ENCODE assay signal across 22 cellular contexts in genomic region chr5:13498279-13498678, GRCh38.
"Had no signal": no experiment of that assay in that cellular context is flagged by ENCODE, and none has a peak within 500 bp of the region (broad histone marks: within the 10 kb centered on the region; RNA-seq: fewer than 3 reads in every experiment).

No MANE protein-coding gene starts in this region.

- H3K4me2 ChIP-seq: KMS-11 had no signal

- DNase-seq: IMR-90, Kasumi-1, MV-4-11, NCI-H1048, NCI-H1105, NCI-H1417, NCI-H1436 treated with DMSO at 0.1 percent for 48 hours, NCI-H1694, NCI-H187 treated with DMSO at 0.1 percent for 48 hours, NCI-H2029 treated with DMSO at 0.1 percent for 48 hours, NCI-H2171 treated with DMSO at 0.1 percent for 48 hours, NCI-H345, NCI-H446 treated with DMSO at 0.1 percent for 48 hours, NCI-H510A treated with DMSO at 0.1 percent for 48 hours, NCI-H526, SHP77, T-helper 1 cell had no signal

- H3K9ac ChIP-seq: KMS-11 had no signal

- ATAC-seq: Panc1, SK-N-SH treated with all-trans-retinoic acid at 6 μM for 48 hours had no signal

- H3K27ac ChIP-seq: HL-60, KMS-11, RWPE1 had no signal
